1 cellular context compared by ENCODE assay signal in genomic region chr12:19885987-19886804, GRCh38.
TF ChIP-seq lines count a peak whose summit lies in the region.

No MANE protein-coding gene starts in this region.

TF ChIP-seq in IMR-90, 13 proteins besides CTCF, POLR2A, EP300 and RAD21:
- TF ChIP-seq RCOR1 (IDR thresholded peaks at IDR 0.05; ENCODE audit: insufficient replicate concordance, low read length) (no peak), USF2 (IDR thresholded peaks at IDR 0.05; ENCODE audit: low read depth, low read length) (no peak), RFX5 (IDR thresholded peaks at IDR 0.05; ENCODE audit: low read depth, low read length) (no peak), MXI1 (IDR thresholded peaks at IDR 0.05; ENCODE audit: borderline replicate concordance, low read depth, low read length) (no peak), BHLHE40 (IDR thresholded peaks at IDR 0.05; ENCODE audit: low read depth, low read length) (no peak), CHD1 (IDR thresholded peaks at IDR 0.05; ENCODE audit: low read depth, low read length) (no peak), MAFK (IDR thresholded peaks at IDR 0.05; ENCODE audit: low read depth, low read length) (no peak), CEBPB (IDR thresholded peaks at IDR 0.05; ENCODE audit: low read depth, low read length) (no peak), MAZ (IDR thresholded peaks at IDR 0.05; ENCODE audit: borderline replicate concordance, low read depth, low read length) (no peak), SMC3 (IDR thresholded peaks at IDR 0.05; ENCODE audit: low read depth, low read length) (no peak), ELK1 (IDR thresholded peaks at IDR 0.05; ENCODE audit: borderline replicate concordance, low read depth, low read length) (no peak), FOS (IDR thresholded peaks at IDR 0.05; ENCODE audit: low read depth, low read length) (no peak), NFE2L2 (IDR thresholded peaks at IDR 0.05; ENCODE audit: low read depth, low read length) (no peak)
TF ChIP-seq in IMR-90: peak in this region for 0.
